Comparison of ENCODE assay signal across 8 cellular contexts in genomic region chr3:15452156-15452555, GRCh38.
"Had no signal": no experiment of that assay in that cellular context is flagged by ENCODE, and none has a peak within 500 bp of the region (broad histone marks: within the 10 kb centered on the region; RNA-seq: fewer than 3 reads in every experiment).

No MANE protein-coding gene starts in this region.

- H2AFZ ChIP-seq: GM23248 had no signal

- ATAC-seq: HCT116, HepG2 had no signal

- FAIRE-seq: HepG2 had no signal

- DNase-seq: GM23248, GOT3, H7, HFFc6 had no signal

- H3K9ac ChIP-seq: GM23248 had no signal

- H3K36me3 ChIP-seq: HAP-1 had no signal

- H3K27ac ChIP-seq: GM23248, HL-60 had no signal

- H3K4me3 ChIP-seq: GM23248, HAP-1 had no signal

- H3K9me3 ChIP-seq: HAP-1 had no signal
